Comparison of ENCODE assay signal across 14 cellular contexts in the genomic region with DNA sequence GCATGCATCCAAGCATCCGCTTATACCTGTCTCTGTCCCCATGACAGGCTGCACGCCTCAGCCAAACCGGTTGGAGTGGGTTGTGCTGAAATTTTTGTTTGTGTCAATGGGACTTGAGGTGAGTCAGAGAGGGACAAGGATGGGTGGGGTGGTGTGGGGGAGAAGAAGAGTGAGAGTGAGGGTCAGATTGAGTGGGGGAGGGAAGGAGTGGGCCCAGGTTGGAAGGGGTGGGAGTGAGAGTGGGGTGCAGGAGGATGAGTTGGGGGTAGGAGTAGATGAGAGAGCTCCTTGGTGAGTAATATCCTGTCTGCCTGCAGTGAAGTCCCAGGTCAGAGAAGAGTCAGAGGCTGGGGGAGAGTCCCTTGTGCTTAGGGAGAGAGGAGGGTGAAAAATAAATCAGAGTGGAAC. TPM values are rescaled to one million over a fixed set of nuclear protein-coding genes. Genes with fewer than 3 reads are reported as not detected.
A peak's percentile ranks its signal among the peaks of the same experiment; 100 is the strongest.
DNase-seq lines count a peak whose midpoint lies in the region; ATAC-seq and TF ChIP-seq lines count a peak whose summit lies in the region.
"Had no signal": no experiment of that assay in that cellular context is flagged by ENCODE, and none has a peak within 500 bp of the region (broad histone marks: within the 10 kb centered on the region; RNA-seq: fewer than 3 reads in every experiment).

No MANE protein-coding gene starts in this region.

- H3K4me1 ChIP-seq in foreskin keratinocyte (peaks cover 31% of the 10 kb centered on the region), gastroesophageal sphincter (peaks cover 0 to 8% (median 8%) of the 10 kb centered on the region in 3 donors)
- H3K4me1 ChIP-seq: colonic mucosa had no signal

- peak overlapping the region; percentile 33 for H3K27ac Mint-ChIP-seq in activated CD8-positive, alpha-beta memory T cell treated with anti-CD3 and anti-CD28 coated beads, Interleukin-2, amount 10 ng/mL, durations not matched to agents 7 days and 5 days

- no peak for TF ChIP-seq EP300 in gastroesophageal sphincter (IDR thresholded peaks at IDR 0.05)

- no peak for TF ChIP-seq POLR2A in gastroesophageal sphincter (IDR thresholded peaks at IDR 0.05)

- H3K27me3 ChIP-seq in foreskin keratinocyte (no peaks in the 10 kb centered on the region), gastroesophageal sphincter (peaks cover 6% of the 10 kb centered on the region)
- H3K27me3 ChIP-seq: colonic mucosa, heart right ventricle had no signal

- no peaks in the 10 kb centered on the region for H3K36me3 ChIP-seq in gastroesophageal sphincter
- H3K36me3 ChIP-seq: colonic mucosa, heart right ventricle, WERI-Rb-1 had no signal

- H3K36me3 Mint-ChIP-seq in activated CD8-positive, alpha-beta memory T cell treated with anti-CD3 and anti-CD28 coated beads, Interleukin-2, amount 10 ng/mL, durations not matched to agents 7 days and 5 days, result no peaks in the 10 kb centered on the region

- no peaks in the 10 kb centered on the region for H3K9me3 Mint-ChIP-seq in activated CD8-positive, alpha-beta memory T cell treated with anti-CD3 and anti-CD28 coated beads, Interleukin-2, amount 10 ng/mL, durations not matched to agents 7 days and 5 days (ENCODE audit: low read depth)

- no peaks in the 10 kb centered on the region for H3K27me3 Mint-ChIP-seq in activated CD8-positive, alpha-beta memory T cell treated with anti-CD3 and anti-CD28 coated beads, Interleukin-2, amount 10 ng/mL, durations not matched to agents 7 days and 5 days

- H3K4me1 Mint-ChIP-seq in activated CD8-positive, alpha-beta memory T cell treated with anti-CD3 and anti-CD28 coated beads, Interleukin-2, amount 10 ng/mL, durations not matched to agents 7 days and 5 days, result peaks cover 33% of the 10 kb centered on the region

- peak; percentile 54 for DNase-seq in stimulated activated naive CD4-positive, alpha-beta T cell treated with Interleukin-2 at 50 U/mL for 16 hours (lab: John Stamatoyannopoulos, UW)
- DNase-seq in stimulated activated naive CD4-positive, alpha-beta T cell (lab: John Stamatoyannopoulos, UW), result no peak
- DNase-seq in activated CD8-positive, alpha-beta memory T cell treated with anti-CD3 and anti-CD28 coated beads, Interleukin-2, amount 10 ng/mL, durations not matched to agents 7 days and 5 days, result peak; percentile 49
- DNase-seq in foreskin keratinocyte (peak; percentile 53 to 65), NCI-H1048 (lab: John Stamatoyannopoulos, UW) (no peak), NCI-H2196 (lab: John Stamatoyannopoulos, UW; ENCODE audit: unreplicated experiment) (no peak)
- DNase-seq: colonic mucosa, heart right ventricle, NCI-H82, WERI-Rb-1 had no signal

- 86 to 90% methylated on average over 3 of the region's 3 CpGs for WGBS in gastroesophageal sphincter (ENCODE audit: low coverage in 1 of 2), 2 donors

- CTCF ChIA-PET in activated CD8-positive, alpha-beta memory T cell treated with anti-CD3 and anti-CD28 coated beads, Interleukin-2, amount 10 ng/mL, durations not matched to agents 7 days and 5 days (lab: Charles Lee), result interaction anchor here (0.8 to 1.6 kb wide), 3 partner anchors 22 to 54 kb away, joined by 3 to 4 read pairs (median 3); a partner anchor contains a TSS

- H3K4me3 Mint-ChIP-seq in activated CD8-positive, alpha-beta memory T cell treated with anti-CD3 and anti-CD28 coated beads, Interleukin-2, amount 10 ng/mL, durations not matched to agents 7 days and 5 days, result no peak overlapping the region

- H3K27ac ChIP-seq in foreskin keratinocyte, result peak overlapping the region; percentile 87
- H3K27ac ChIP-seq in gastroesophageal sphincter, result no peak overlapping the region
- H3K27ac ChIP-seq: colonic mucosa, heart right ventricle, WERI-Rb-1 had no signal

- TF ChIP-seq CTCF in foreskin keratinocyte (conservative IDR thresholded peaks at IDR 0.05) (no peak), gastroesophageal sphincter (IDR thresholded peaks at IDR 0.05) (no peak)

- peak; percentile 67 for ATAC-seq in activated CD8-positive, alpha-beta memory T cell treated with anti-CD3 and anti-CD28 coated beads, Interleukin-2, amount 10 ng/mL, durations not matched to agents 7 days and 5 days
- ATAC-seq in foreskin keratinocyte (peak; percentile 68), gastroesophageal sphincter (no peak), GM19452 (IDR thresholded peaks at IDR 0.05; ENCODE audit: unreplicated experiment) (no peak)
- ATAC-seq: heart right ventricle; naive thymus-derived CD4-positive, alpha-beta T cell had no signal

- H3K4me3 ChIP-seq in gastroesophageal sphincter, result no peak overlapping the region
- H3K4me3 ChIP-seq: colonic mucosa, heart right ventricle had no signal

- H3K9me3 ChIP-seq in gastroesophageal sphincter, result no peaks in the 10 kb centered on the region
- H3K9me3 ChIP-seq: colonic mucosa, heart right ventricle had no signal

RNA-seq across cellular contexts. Expression of a gene that starts 3.3 kb away (rescaled TPM):
- total RNA-seq in activated CD8-positive, alpha-beta memory T cell treated with anti-CD3 and anti-CD28 coated beads, Interleukin-2, amount 10 ng/mL, durations not matched to agents 7 days and 5 days, result under 1 TPM; 0.12 TPM
- total RNA-seq in foreskin keratinocyte (0.67 and 1.2 TPM in 2 replicates), gastroesophageal sphincter (1 to 10 TPM in 1 of 4 donors, under 1 TPM in 1, not detected in 2; 0.27 to 1.9 TPM)
- polyA plus RNA-seq in foreskin keratinocyte, result 0.19 and 0.39 TPM in 2 replicates
- total RNA-seq: naive thymus-derived CD4-positive, alpha-beta T cell had no signal
- polyA plus RNA-seq: BJ; naive thymus-derived CD4-positive, alpha-beta T cell had no signal

RNA-seq across cellular contexts. Expression of a gene that starts 5.5 kb away (rescaled TPM):
- total RNA-seq in activated CD8-positive, alpha-beta memory T cell treated with anti-CD3 and anti-CD28 coated beads, Interleukin-2, amount 10 ng/mL, durations not matched to agents 7 days and 5 days, result under 1 TPM; 0.52 to 0.85 TPM
- 1.3 and 2.0 TPM in 2 replicates for total RNA-seq in foreskin keratinocyte
- polyA plus RNA-seq in foreskin keratinocyte, result 1.7 and 1.8 TPM in 2 replicates
- total RNA-seq in gastroesophageal sphincter, result 10 to 100 TPM in 2 of 4 donors, 1 to 10 TPM in 2; 3.5 to 22.6 (median 8.6) TPM

RNA-seq across cellular contexts. Expression of a gene that starts 22.9 kb away (rescaled TPM):
- 100 to 1,000 TPM; 260 to 273 TPM for total RNA-seq in activated CD8-positive, alpha-beta memory T cell treated with anti-CD3 and anti-CD28 coated beads, Interleukin-2, amount 10 ng/mL, durations not matched to agents 7 days and 5 days
- not detected in 2 replicates for total RNA-seq in foreskin keratinocyte
- not detected in 2 replicates for polyA plus RNA-seq in foreskin keratinocyte
- total RNA-seq in gastroesophageal sphincter, result 10 to 100 TPM in 1 of 4 donors, 1 to 10 TPM in 3; 1.9 to 11.6 (median 4.4) TPM
- polyA plus RNA-seq: BJ had no signal

RNA-seq across cellular contexts. Expression of a gene that starts 25.2 kb away (rescaled TPM):
- total RNA-seq in activated CD8-positive, alpha-beta memory T cell treated with anti-CD3 and anti-CD28 coated beads, Interleukin-2, amount 10 ng/mL, durations not matched to agents 7 days and 5 days, result 10 to 100 TPM; 82.8 to 98.5 TPM
- total RNA-seq in foreskin keratinocyte, result 105 and 127 TPM in 2 replicates
- 251 and 255 TPM in 2 replicates for polyA plus RNA-seq in foreskin keratinocyte
- total RNA-seq in gastroesophageal sphincter, result 10 to 100 TPM; 26.2 to 40.8 (median 31.4) TPM

RNA-seq across cellular contexts. Expression of a gene that starts 25.3 kb away (rescaled TPM):
- 10 to 100 TPM; 36.4 to 40.9 TPM for total RNA-seq in activated CD8-positive, alpha-beta memory T cell treated with anti-CD3 and anti-CD28 coated beads, Interleukin-2, amount 10 ng/mL, durations not matched to agents 7 days and 5 days
- total RNA-seq in foreskin keratinocyte, result 40.5 and 45.9 TPM in 2 replicates
- 46.1 and 46.3 TPM in 2 replicates for polyA plus RNA-seq in foreskin keratinocyte
- total RNA-seq in gastroesophageal sphincter, result 10 to 100 TPM; 30.4 to 61.9 (median 32.8) TPM

Comparison
In these comparisons a context has a peak if more than half of its experiments do, and no peak if none do; other contexts are left out.
1. DNase-seq: peak in stimulated activated naive CD4-positive, alpha-beta T cell treated with Interleukin-2 at 50 U/mL for 16 hours (single experiment), activated CD8-positive, alpha-beta memory T cell treated with anti-CD3 and anti-CD28 coated beads, Interleukin-2, amount 10 ng/mL, durations not matched to agents 7 days and 5 days (single experiment) and foreskin keratinocyte (2 of 2); none in stimulated activated naive CD4-positive, alpha-beta T cell (0 of 6), NCI-H1048 (single experiment) and NCI-H2196 (single experiment).
2. ATAC-seq: peak in activated CD8-positive, alpha-beta memory T cell treated with anti-CD3 and anti-CD28 coated beads, Interleukin-2, amount 10 ng/mL, durations not matched to agents 7 days and 5 days (single experiment) and foreskin keratinocyte (single experiment); none in gastroesophageal sphincter (single experiment) and GM19452 (single experiment).
3. RNA of a gene that starts 22.9 kb away (total RNA-seq): 260 to 273 TPM in activated CD8-positive, alpha-beta memory T cell treated with anti-CD3 and anti-CD28 coated beads, Interleukin-2, amount 10 ng/mL, durations not matched to agents 7 days and 5 days; 1.9 to 11.6 TPM in gastroesophageal sphincter and not detected in foreskin keratinocyte; every median in the first group is over 10 times any median in the second.